ENCODE assay signal across 22 cellular contexts in genomic region chr2:233130481-233130970, GRCh38.
DNase-seq lines count a peak whose midpoint lies in the region; ATAC-seq and TF ChIP-seq lines count a peak whose summit lies in the region.
"Had no signal": no experiment of that assay in that cellular context is flagged by ENCODE, and none has a peak within 500 bp of the region (broad histone marks: within the 10 kb centered on the region; RNA-seq: fewer than 3 reads in every experiment).

No MANE protein-coding gene starts in this region.

- in situ Hi-C loops in mammary epithelial cell (cut with MboI; ENCODE audit: low sequenced_read_pairs in 2 of 2) = loop anchor here in 1 of 2 donors (25.0 kb wide), 1 partner anchor 518 kb away; no protein-coding TSS in a partner anchor

- no peak overlapping the region for H3K4me3 ChIP-seq in CD4-positive, alpha-beta memory T cell (ENCODE audit: low read length in 2 of 2)
- H3K4me3 ChIP-seq in GM23338 (no peak overlapping the region), mammary epithelial cell (replicated peaks in 1 of 3; ENCODE audit: insufficient read depth in 1 of 3, low read depth in 2 of 3, low read length in 3 of 3) (no peak overlapping the region)
- H3K4me3 ChIP-seq: BLaER1, colonic mucosa, upper lobe of left lung had no signal

- H3K36me3 ChIP-seq in CD4-positive, alpha-beta memory T cell (ENCODE audit: insufficient read depth, low read length) = peaks cover 69% of the 10 kb centered on the region
- no peaks in the 10 kb centered on the region for H3K36me3 ChIP-seq in GM23338 (ENCODE audit: insufficient read depth)
- no peaks in the 10 kb centered on the region for H3K36me3 ChIP-seq in mammary epithelial cell (ENCODE audit: insufficient read depth, low read length)
- H3K36me3 ChIP-seq: colonic mucosa had no signal

- no TSS peak for BruUV-seq in mammary epithelial cell (replicated peaks; lab: Mats Ljungman, UMichigan)

- H3K36me3 Mint-ChIP-seq in CD4-positive, alpha-beta memory T cell = peaks cover 60 to 83% of the 10 kb centered on the region in 2 donors
- H3K36me3 Mint-ChIP-seq in GM23338 (ENCODE audit: low read depth) = peaks cover 5% of the 10 kb centered on the region; the same call in 2 of the 3 replicates
- peaks cover 83% of the 10 kb centered on the region for H3K36me3 Mint-ChIP-seq in activated T-helper 2 cell treated with anti-CD3 and anti-CD28 coated beads, Interferon-gamma antibody, Interleukin-2, Interleukin-4, amounts not matched to agents 10 μg/mL and 5 μg/mL and 100 μg/mL, durations not matched to agents 14 hours and 24 hours and 36 hours (ENCODE audit: low read depth)
- H3K36me3 Mint-ChIP-seq in natural killer cell treated with Interleukin-12 subunit alpha and Interleukin-12 subunit beta and Interleukin-15 and Interleukin-18, amount 100 ng/mL, for 72 hours = peaks cover 37% of the 10 kb centered on the region

- H3K79me2 ChIP-seq in GM23338 (replicated peaks; ENCODE audit: insufficient read depth) (no peaks in the 10 kb centered on the region), mammary epithelial cell (ENCODE audit: insufficient read depth, low read length) (no peaks in the 10 kb centered on the region)

- H3K27me3 Mint-ChIP-seq in CD4-positive, alpha-beta memory T cell = no peaks in the 10 kb centered on the region
- H3K27me3 Mint-ChIP-seq in GM23338 (ENCODE audit: insufficient read depth, low read depth, poor library complexity) = no peaks in the 10 kb centered on the region
- no peaks in the 10 kb centered on the region for H3K27me3 Mint-ChIP-seq in activated T-helper 2 cell treated with anti-CD3 and anti-CD28 coated beads, Interferon-gamma antibody, Interleukin-2, Interleukin-4, amounts not matched to agents 10 μg/mL and 5 μg/mL and 100 μg/mL, durations not matched to agents 14 hours and 24 hours and 36 hours (ENCODE audit: low read depth)
- no peaks in the 10 kb centered on the region for H3K27me3 Mint-ChIP-seq in natural killer cell treated with Interleukin-12 subunit alpha and Interleukin-12 subunit beta and Interleukin-15 and Interleukin-18, amount 100 ng/mL, for 72 hours

- intact Hi-C loops in CD4-positive, alpha-beta memory T cell (cut with micrococcal nuclease) = no loop called here
- intact Hi-C loops in activated T-helper 2 cell treated with anti-CD3 and anti-CD28 coated beads, Interferon-gamma antibody, Interleukin-2, Interleukin-4, amounts not matched to agents 10 μg/mL and 5 μg/mL and 100 μg/mL, durations not matched to agents 14 hours and 24 hours and 36 hours (cut with micrococcal nuclease) = no loop called here
- intact Hi-C loops in mammary epithelial cell (cut with micrococcal nuclease) = loop anchor here (10.0 kb wide), 1 partner anchor 276 kb away; no protein-coding TSS in a partner anchor

- dilution Hi-C loops in mammary epithelial cell (cut with HindIII; ENCODE audit: low sequenced_read_pairs) = loop anchor here (5.0 kb wide), 1 partner anchor 43 kb away; no protein-coding TSS in a partner anchor

- DNase-seq in CD4-positive, alpha-beta memory T cell = no peak
- no peak for DNase-seq in GM23338 (ENCODE audit: low spot score)
- no peak for DNase-seq in activated T-helper 2 cell treated with anti-CD3 and anti-CD28 coated beads, Interferon-gamma antibody, Interleukin-2, Interleukin-4, amounts not matched to agents 10 μg/mL and 5 μg/mL and 100 μg/mL, durations not matched to agents 14 hours and 24 hours and 36 hours (ENCODE audit: low spot score)
- DNase-seq in natural killer cell treated with Interleukin-12 subunit alpha and Interleukin-12 subunit beta and Interleukin-15 and Interleukin-18, amount 100 ng/mL, for 72 hours (ENCODE audit: low spot score) = no peak
- no peak for DNase-seq in stimulated activated CD4-positive, alpha-beta T cell treated with anti-CD3 and anti-CD28 coated beads, Interleukin-12 subunit alpha, Interleukin-12 subunit beta, amount 100 ng/mL, for 4 hours
- DNase-seq in NK-92 treated with Interleukin-12 subunit alpha and Interleukin-12 subunit beta, amount 100 ng/mL, for 24 hours (lab: John Stamatoyannopoulos, UW) = no peak
- no peak for DNase-seq in mammary epithelial cell
- no peak for DNase-seq in NCI-H1694 (lab: John Stamatoyannopoulos, UW)
- DNase-seq: activated CD4-positive, alpha-beta T cell treated with anti-CD3 and anti-CD28 coated beads, Interleukin-2, amount 50 U/mL, for 1 hour; activated effector memory CD4-positive, alpha-beta T cell treated with Interleukin-2 at 50 U/mL for 16 hours; colonic mucosa; DMS79; foreskin fibroblast; KG1; left colon; NCI-H1092; NCI-H2107; NCI-H69; small intestine; T1000; upper lobe of left lung had no signal

- no peak overlapping the region for H3K9ac ChIP-seq in mammary epithelial cell (ENCODE audit: insufficient read depth, low read length)
- H3K9ac ChIP-seq: BLaER1 had no signal

- H4K20me1 ChIP-seq in GM23338 (replicated peaks; ENCODE audit: insufficient read depth) (no peaks in the 10 kb centered on the region), mammary epithelial cell (ENCODE audit: insufficient read depth, low read length) (no peaks in the 10 kb centered on the region)

- H3K4me1 ChIP-seq in CD4-positive, alpha-beta memory T cell (ENCODE audit: insufficient read depth, low read length) = peaks cover 12% of the 10 kb centered on the region
- H3K4me1 ChIP-seq in GM23338 (ENCODE audit: insufficient read depth) = peaks cover 3% of the 10 kb centered on the region; the same call in 1 of the 2 replicates
- no peaks in the 10 kb centered on the region for H3K4me1 ChIP-seq in mammary epithelial cell (ENCODE audit: insufficient read depth, low read length)
- H3K4me1 ChIP-seq: colonic mucosa, upper lobe of left lung had no signal

- H3K9me3 Mint-ChIP-seq in CD4-positive, alpha-beta memory T cell = peaks cover 0 to 8% (median 2%) of the 10 kb centered on the region in 8 donors
- peaks cover 3% of the 10 kb centered on the region; the same call in 1 of the 3 replicates for H3K9me3 Mint-ChIP-seq in GM23338
- H3K9me3 Mint-ChIP-seq in activated T-helper 2 cell treated with anti-CD3 and anti-CD28 coated beads, Interferon-gamma antibody, Interleukin-2, Interleukin-4, amounts not matched to agents 10 μg/mL and 5 μg/mL and 100 μg/mL, durations not matched to agents 14 hours and 24 hours and 36 hours = peaks cover 16% of the 10 kb centered on the region
- no peaks in the 10 kb centered on the region for H3K9me3 Mint-ChIP-seq in natural killer cell treated with Interleukin-12 subunit alpha and Interleukin-12 subunit beta and Interleukin-15 and Interleukin-18, amount 100 ng/mL, for 72 hours

- H3K27me3 ChIP-seq in CD4-positive, alpha-beta memory T cell (ENCODE audit: insufficient read depth, low read length) = no peaks in the 10 kb centered on the region
- H3K27me3 ChIP-seq in GM23338 (ENCODE audit: insufficient read depth) (no peaks in the 10 kb centered on the region), mammary epithelial cell (ENCODE audit: insufficient read depth, low read length) (no peaks in the 10 kb centered on the region)
- H3K27me3 ChIP-seq: BLaER1, colonic mucosa, upper lobe of left lung had no signal

- H2AFZ ChIP-seq in GM23338 (peak overlapping the region; percentile 48), mammary epithelial cell (ENCODE audit: low read depth, low read length) (no peak overlapping the region)

- peak overlapping the region in 2 of 8 donors; percentile 27 to 61 for H3K4me3 Mint-ChIP-seq in CD4-positive, alpha-beta memory T cell
- no peak overlapping the region for H3K4me3 Mint-ChIP-seq in GM23338
- no peak overlapping the region for H3K4me3 Mint-ChIP-seq in activated T-helper 2 cell treated with anti-CD3 and anti-CD28 coated beads, Interferon-gamma antibody, Interleukin-2, Interleukin-4, amounts not matched to agents 10 μg/mL and 5 μg/mL and 100 μg/mL, durations not matched to agents 14 hours and 24 hours and 36 hours (ENCODE audit: low read depth)
- peak overlapping the region; percentile 20 for H3K4me3 Mint-ChIP-seq in natural killer cell treated with Interleukin-12 subunit alpha and Interleukin-12 subunit beta and Interleukin-15 and Interleukin-18, amount 100 ng/mL, for 72 hours

- H3K4me1 Mint-ChIP-seq in CD4-positive, alpha-beta memory T cell = peaks cover 9 to 48% (median 24%) of the 10 kb centered on the region in 4 donors
- H3K4me1 Mint-ChIP-seq in GM23338 = peaks cover 14% of the 10 kb centered on the region
- H3K4me1 Mint-ChIP-seq in activated T-helper 2 cell treated with anti-CD3 and anti-CD28 coated beads, Interferon-gamma antibody, Interleukin-2, Interleukin-4, amounts not matched to agents 10 μg/mL and 5 μg/mL and 100 μg/mL, durations not matched to agents 14 hours and 24 hours and 36 hours (ENCODE audit: low read depth) = peaks cover 14% of the 10 kb centered on the region
- H3K4me1 Mint-ChIP-seq in natural killer cell treated with Interleukin-12 subunit alpha and Interleukin-12 subunit beta and Interleukin-15 and Interleukin-18, amount 100 ng/mL, for 72 hours (ENCODE audit: low read depth in 2 of 2) = peaks cover 37 to 45% of the 10 kb centered on the region in 2 donors

- no peaks in the 10 kb centered on the region for H3F3A ChIP-seq in GM23338 (replicated peaks; ENCODE audit: low read depth)

- WGBS in mammary epithelial cell (ENCODE audit: low coverage, missing lambda C conversion rate) = 69% methylated on average over 7 of the region's 7 CpGs

- peak overlapping the region in 6 of 7 donors; percentile 62 to 89 (median 76) for H3K27ac Mint-ChIP-seq in CD4-positive, alpha-beta memory T cell
- 0 out of 2 replicates have a peak overlapping the region, but pooled peaks have one; percentile 21 for H3K27ac Mint-ChIP-seq in GM23338
- H3K27ac Mint-ChIP-seq in activated T-helper 2 cell treated with anti-CD3 and anti-CD28 coated beads, Interferon-gamma antibody, Interleukin-2, Interleukin-4, amounts not matched to agents 10 μg/mL and 5 μg/mL and 100 μg/mL, durations not matched to agents 14 hours and 24 hours and 36 hours = peak overlapping the region; percentile 42
- peak overlapping the region; percentile 79 to 88 for H3K27ac Mint-ChIP-seq in natural killer cell treated with Interleukin-12 subunit alpha and Interleukin-12 subunit beta and Interleukin-15 and Interleukin-18, amount 100 ng/mL, for 72 hours

- no peak overlapping the region for H3K27ac ChIP-seq in CD4-positive, alpha-beta memory T cell (ENCODE audit: low read depth, low read length)
- no peak overlapping the region for H3K27ac ChIP-seq in GM23338 (ENCODE audit: low read depth)
- no peak overlapping the region for H3K27ac ChIP-seq in mammary epithelial cell (ENCODE audit: insufficient read depth, low read depth, low read length)
- H3K27ac ChIP-seq: BLaER1, colonic mucosa, upper lobe of left lung had no signal

- H3K9me2 ChIP-seq in GM23338 (ENCODE audit: insufficient read depth) = no peaks in the 10 kb centered on the region; the same call in 1 of the 2 replicates

- H3K9me3 ChIP-seq in CD4-positive, alpha-beta memory T cell (ENCODE audit: control insufficient read depth in 1 of 2, low read length in 2 of 2) = no peaks in the 10 kb centered on the region
- peaks cover under 1% of the 10 kb centered on the region for H3K9me3 ChIP-seq in mammary epithelial cell (replicated peaks; ENCODE audit: insufficient read depth, low read length)
- H3K9me3 ChIP-seq: colonic mucosa had no signal

- ATAC-seq in GM23338 = peak; percentile 39
- no peak for ATAC-seq in natural killer cell treated with Interleukin-12 subunit alpha and Interleukin-12 subunit beta and Interleukin-15 and Interleukin-18, amount 100 ng/mL, for 72 hours
- ATAC-seq: left colon had no signal

- POLR2A ChIA-PET in CD4-positive, alpha-beta memory T cell (lab: Charles Lee; ENCODE audit: partially characterized antibody) = interaction anchor here (1.2 to 1.9 kb wide), 3 partner anchors 12 to 110 kb away, joined by 3 to 5 read pairs (median 4); partner anchors contain the start of gene INPP5D

- CTCF ChIA-PET in CD4-positive, alpha-beta memory T cell (lab: Charles Lee; ENCODE audit: partially characterized antibody) = interaction anchor here (2.8 kb wide), 1 partner anchor 77 kb away, joined by 13 read pairs; no protein-coding TSS in a partner anchor
- CTCF ChIA-PET in mammary epithelial cell (lab: Charles Lee; ENCODE audit: low non-redundant PET) = no interaction called here

- TF ChIP-seq CTCF in GM23338 (conservative IDR thresholded peaks at IDR 0.05; ENCODE audit: low read depth in 2 of 2) (no peak), mammary epithelial cell (conservative IDR thresholded peaks at IDR 0.05 in 1 of 2, IDR thresholded peaks at IDR 0.05 in 1 of 2; ENCODE audit: extremely low read depth in 1 of 2, insufficient read depth in 1 of 2, low read depth in 1 of 2, low read length in 2 of 2) (no peak)

- H3K4me2 ChIP-seq in GM23338 = no peak overlapping the region
- no peak overlapping the region for H3K4me2 ChIP-seq in mammary epithelial cell (ENCODE audit: insufficient read depth, low read depth, low read length)

Comparison
In these comparisons a context has a peak if more than half of its experiments do, and no peak if none do; other contexts are left out.
1. H3K27ac Mint-ChIP-seq: peak in every context shown above with its lines; median percentile 84 in natural killer cell treated with Interleukin-12 subunit alpha and Interleukin-12 subunit beta and Interleukin-15 and Interleukin-18, amount 100 ng/mL, for 72 hours; 76 in CD4-positive, alpha-beta memory T cell; 42 in activated T-helper 2 cell treated with anti-CD3 and anti-CD28 coated beads, Interferon-gamma antibody, Interleukin-2, Interleukin-4, amounts not matched to agents 10 μg/mL and 5 μg/mL and 100 μg/mL, durations not matched to agents 14 hours and 24 hours and 36 hours; 21 in GM23338.